ENCODE assay signal across 14 cellular contexts in the genomic region with DNA sequence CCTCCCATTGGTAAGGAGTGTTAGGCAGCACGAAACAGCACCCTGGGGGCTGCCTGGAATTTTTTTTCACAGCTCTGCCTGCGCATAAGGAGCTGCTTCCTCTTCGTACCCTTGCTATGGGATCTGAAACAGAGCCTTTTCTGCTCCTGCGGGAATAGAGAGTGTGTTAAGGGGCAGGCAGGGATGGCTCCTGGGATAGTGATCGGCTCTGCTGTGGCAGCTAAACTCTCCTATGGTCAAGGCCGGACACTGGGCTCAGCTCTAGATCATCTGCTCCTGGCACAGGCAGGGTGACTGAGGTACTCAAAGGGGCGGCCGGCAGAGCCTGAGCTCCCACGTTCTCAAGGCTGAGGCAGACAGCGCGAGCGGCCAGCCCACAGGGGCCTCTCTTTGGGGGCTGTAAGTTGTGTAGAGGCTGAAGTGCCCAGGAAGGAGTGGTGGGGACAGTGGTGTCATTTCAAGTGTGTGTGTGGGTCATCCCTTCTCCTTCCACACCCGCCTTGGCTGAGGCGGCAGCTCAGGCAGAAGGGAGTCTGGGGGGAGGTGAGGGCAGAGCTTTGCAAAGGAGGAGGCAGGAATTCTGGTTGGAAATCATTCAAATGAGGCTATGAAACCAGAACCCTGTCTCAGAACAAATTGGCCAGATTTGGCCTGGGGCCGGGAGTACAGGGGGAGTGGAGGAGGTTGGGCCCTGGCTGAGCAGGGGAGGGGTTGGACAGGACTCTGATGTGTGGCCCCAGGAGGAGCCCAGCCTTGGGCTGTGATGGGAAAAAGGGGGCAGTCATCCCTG. TPM values are rescaled to one million over a fixed set of nuclear protein-coding genes. Genes with fewer than 3 reads are reported as not detected.
DNase-seq lines count a peak whose midpoint lies in the region; ATAC-seq, FAIRE-seq and TF ChIP-seq lines count a peak whose summit lies in the region.
"Had no signal": no experiment of that assay in that cellular context is flagged by ENCODE, and none has a peak within 500 bp of the region (broad histone marks: within the 10 kb centered on the region; RNA-seq: fewer than 3 reads in every experiment).

No MANE protein-coding gene starts in this region.

- CTCF ChIA-PET in Calu3 (lab: Charles Lee), result interaction anchor here (0.6 to 0.9 kb wide), 2 partner anchors 9 to 64 kb away, joined by 4 read pairs; no protein-coding TSS in a partner anchor

- H3K27ac Mint-ChIP-seq in Calu3 (ENCODE audit: unreplicated experiment), result no peak overlapping the region

- H3K27me3 ChIP-seq in pancreas, result no peaks in the 10 kb centered on the region

- H3K36me3 ChIP-seq in pancreas, result no peaks in the 10 kb centered on the region

- H3K4me3 ChIP-seq in pancreas, result no peak overlapping the region

- DNase-seq in G401 (ENCODE audit: low spot score) (peak; percentile 67), SK-N-DZ (ENCODE audit: low spot score) (peak; percentile 74), fibroblast of the conjunctiva (ENCODE audit: low read depth) (peak; percentile 51), pancreas (peak in 2 of 6 donors; percentile 49 to 68), activated T-cell treated with anti-CD3 and anti-CD28 coated beads for 4 hours (no peak), hypothalamus (lab: John Stamatoyannopoulos, UW) (no peak), NCI-H2029 (lab: John Stamatoyannopoulos, UW) (no peak), Calu3 (no peak)
- DNase-seq: activated CD8-positive, alpha-beta memory T cell treated with anti-CD3 and anti-CD28 coated beads, Interleukin-2, amount 50 U/mL, for 4 hours; GOT3; NCI-H1694; stimulated activated CD4-positive, alpha-beta T cell treated with anti-CD3 and anti-CD28 coated beads, Interleukin-15, amount 100 ng/mL, for 24 hours had no signal

- H3K9me3 Mint-ChIP-seq in Calu3 (ENCODE audit: low read depth, unreplicated experiment), result no peaks in the 10 kb centered on the region

- TF ChIP-seq CTCF in pancreas (IDR thresholded peaks at IDR 0.05) (no peak), Calu3 (IDR thresholded peaks at IDR 0.05; ENCODE audit: unreplicated experiment) (no peak)

- ATAC-seq in pancreas, result peak in 3 of 4 donors; percentile 18 to 64 (median 25)

- H3K36me3 Mint-ChIP-seq in Calu3 (ENCODE audit: insufficient read depth, unreplicated experiment), result no peaks in the 10 kb centered on the region

- WGBS in pancreas, 2 donors, result 76 to 83% methylated on average over 15 of the region's 15 CpGs

- no peak overlapping the region for H3K4me3 Mint-ChIP-seq in Calu3 (ENCODE audit: low read depth, unreplicated experiment)

- FAIRE-seq in pancreas (lab: Jason Lieb, UNC), result no peak
- FAIRE-seq: endometrium, TTC549 had no signal

- no peaks in the 10 kb centered on the region for H3K9me3 ChIP-seq in pancreas

- in situ Hi-C loops in G401 (cut with HindIII; ENCODE audit: low sequenced_read_pairs), result no loop called here

- H3K27ac ChIP-seq in pancreas, result no peak overlapping the region

- intact Hi-C loops in pancreas (cut with DNase I) (no loop called here), Calu3 (cut with micrococcal nuclease; ENCODE audit: unreplicated experiment) (no loop called here)

- no peaks in the 10 kb centered on the region for H3K4me1 Mint-ChIP-seq in Calu3 (ENCODE audit: low read depth, unreplicated experiment)

- BruUV-seq in Calu3 (replicated peaks; lab: Mats Ljungman, UMichigan), result no TSS peak

- no peaks in the 10 kb centered on the region for H3K4me1 ChIP-seq in pancreas

- H3K27me3 Mint-ChIP-seq in Calu3 (ENCODE audit: unreplicated experiment), result no peaks in the 10 kb centered on the region

RNA-seq across cellular contexts. Expression of gene EPHB3, which starts 31.0 kb away (rescaled TPM):
- total RNA-seq in G401 (2014; rRNA removed; shearing (Covaris generic)), result 2.8 and 3.9 TPM in 2 replicates
- 12.5 and 12.6 TPM in 2 replicates for polyA plus RNA-seq in SK-N-DZ (2014; cell fraction: cytosol; rRNA removed)
- 13.3 and 15.7 TPM in 2 replicates for polyA plus RNA-seq in SK-N-DZ (2014; cell fraction: nucleus; rRNA removed)
- total RNA-seq in pancreas (10 to 100 TPM in 4 of 6 donors, 1 to 10 TPM in 2; 5.8 to 17.3 (median 13.2) TPM), Calu3 (2022) (2.5 and 2.8 TPM in 2 replicates)
- polyA plus RNA-seq in pancreas, result 10 to 100 TPM; 11.7 to 13.3 TPM

Comparison
In these comparisons a context has a peak if more than half of its experiments do, and no peak if none do; other contexts are left out.
1. DNase-seq: peak in G401 (single experiment), SK-N-DZ (single experiment) and fibroblast of the conjunctiva (single experiment); none in activated T-cell treated with anti-CD3 and anti-CD28 coated beads for 4 hours (single experiment), hypothalamus (0 of 51), NCI-H2029 (single experiment) and Calu3 (single experiment).